1 cellular context compared by ENCODE assay signal in genomic region chr9:128325629-128326028, GRCh38.
TF ChIP-seq lines count a peak whose summit lies in the region.

No MANE protein-coding gene starts in this region.

TF ChIP-seq in HepG2, 621 proteins besides CTCF, POLR2A, EP300 and RAD21:
- TF ChIP-seq ARID3A (IDR thresholded peaks at IDR 0.05; ENCODE audit: low read depth, low read length) = no peak
- no peak for TF ChIP-seq TRIM24 (CRISPR knock-in tag; IDR thresholded peaks at IDR 0.05)
